In genomic region chr6:15264902-15265761, GRCh38 we compare ENCODE assay signal across 10 cellular contexts. TPM values are rescaled to one million over a fixed set of nuclear protein-coding genes. Genes with fewer than 3 reads are reported as not detected.
DNase-seq lines count a peak whose midpoint lies in the region; ATAC-seq and TF ChIP-seq lines count a peak whose summit lies in the region.
"Had no signal": no experiment of that assay in that cellular context is flagged by ENCODE, and none has a peak within 500 bp of the region (broad histone marks: within the 10 kb centered on the region; RNA-seq: fewer than 3 reads in every experiment).

No MANE protein-coding gene starts in this region.

- CTCF ChIA-PET in activated CD8-positive, alpha-beta T cell treated with anti-CD3 and anti-CD28 coated beads for 36 hours (lab: Charles Lee) = interaction anchor here (1.4 to 1.6 kb wide), 2 partner anchors 16 to 125 kb away, joined by 4 to 5 read pairs; no protein-coding TSS in a partner anchor

- no peaks in the 10 kb centered on the region for H3K9me3 ChIP-seq in right atrium auricular region
- H3K9me3 ChIP-seq: gastroesophageal sphincter had no signal

- no peaks in the 10 kb centered on the region for H3K27me3 ChIP-seq in right atrium auricular region
- H3K27me3 ChIP-seq: gastroesophageal sphincter had no signal

- peak overlapping the region; percentile 55 for H3K27ac Mint-ChIP-seq in activated CD8-positive, alpha-beta T cell treated with anti-CD3 and anti-CD28 coated beads for 36 hours

- peaks cover 84% of the 10 kb centered on the region for H3K4me1 Mint-ChIP-seq in activated CD8-positive, alpha-beta T cell treated with anti-CD3 and anti-CD28 coated beads for 36 hours (ENCODE audit: low read depth)

- H3K27ac ChIP-seq in right atrium auricular region = peak overlapping the region; percentile 40 to 55
- H3K27ac ChIP-seq: 22Rv1 had no signal

- DNase-seq in DMS 273 (lab: John Stamatoyannopoulos, UW; ENCODE audit: unreplicated experiment) = peak; percentile 51
- no peak for DNase-seq in DMS 273 treated with DMSO at 0.1 percent for 48 hours (lab: John Stamatoyannopoulos, UW)
- DNase-seq in activated CD8-positive, alpha-beta T cell treated with anti-CD3 and anti-CD28 coated beads for 36 hours = no peak
- DNase-seq in right atrium auricular region (ENCODE audit: low spot score) = no peak
- no peak for DNase-seq in sciatic nerve (ENCODE audit: low spot score)
- no peak for DNase-seq in stimulated activated CD4-positive, alpha-beta T cell treated with anti-CD3 and anti-CD28 coated beads, Interleukin-4, amount 100 ng/mL, for 4 hours

- H3K9me3 Mint-ChIP-seq in activated CD8-positive, alpha-beta T cell treated with anti-CD3 and anti-CD28 coated beads for 36 hours = no peaks in the 10 kb centered on the region

- no peak overlapping the region for H3K4me3 ChIP-seq in right atrium auricular region
- H3K4me3 ChIP-seq: gastroesophageal sphincter had no signal

- H3K36me3 Mint-ChIP-seq in activated CD8-positive, alpha-beta T cell treated with anti-CD3 and anti-CD28 coated beads for 36 hours (ENCODE audit: low read depth) = peaks cover 25% of the 10 kb centered on the region

- H3K27me3 Mint-ChIP-seq in activated CD8-positive, alpha-beta T cell treated with anti-CD3 and anti-CD28 coated beads for 36 hours = no peaks in the 10 kb centered on the region

- H3K4me3 Mint-ChIP-seq in activated CD8-positive, alpha-beta T cell treated with anti-CD3 and anti-CD28 coated beads for 36 hours = no peak overlapping the region

- POLR2A ChIA-PET in activated CD8-positive, alpha-beta T cell treated with anti-CD3 and anti-CD28 coated beads for 36 hours (lab: Charles Lee) = interaction anchor here (0.5 to 1.1 kb wide), 4 partner anchors 10 to 139 kb away, joined by 3 to 6 read pairs (median 4); no protein-coding TSS in a partner anchor

- H3K36me3 ChIP-seq in right atrium auricular region = no peaks in the 10 kb centered on the region
- H3K36me3 ChIP-seq: gastroesophageal sphincter had no signal

- no peak for TF ChIP-seq CTCF in activated CD8-positive, alpha-beta T cell treated with anti-CD3 and anti-CD28 coated beads for 36 hours (IDR thresholded peaks at IDR 0.05)
- TF ChIP-seq CTCF in right atrium auricular region (IDR thresholded peaks at IDR 0.05) = no peak

- peak; percentile 20 for ATAC-seq in activated CD8-positive, alpha-beta T cell treated with anti-CD3 and anti-CD28 coated beads for 36 hours
- ATAC-seq in sciatic nerve (peak; percentile 73), HG02571 (IDR thresholded peaks at IDR 0.05; ENCODE audit: unreplicated experiment) (no peak), HG02588 (IDR thresholded peaks at IDR 0.05; ENCODE audit: unreplicated experiment) (no peak)
- ATAC-seq: gastroesophageal sphincter had no signal

- peaks cover 0 to 72% of the 10 kb centered on the region in 2 donors for H3K4me1 ChIP-seq in right atrium auricular region

- intact Hi-C loops in activated CD8-positive, alpha-beta T cell treated with anti-CD3 and anti-CD28 coated beads for 36 hours (cut with micrococcal nuclease) = no loop called here
- intact Hi-C loops in sciatic nerve (cut with DNase I) = no loop called here

RNA-seq across cellular contexts. Expression of gene JARID2, which starts 19.3 kb away (rescaled TPM):
- 10 to 100 TPM; 25.4 to 25.5 TPM for total RNA-seq in activated CD8-positive, alpha-beta T cell treated with anti-CD3 and anti-CD28 coated beads for 36 hours
- total RNA-seq in right atrium auricular region = 1 to 10 TPM; 6.5 to 6.7 TPM
- total RNA-seq in sciatic nerve = 12.7 TPM

Comparison
In these comparisons a context has a peak if more than half of its experiments do, and no peak if none do; other contexts are left out.
1. ATAC-seq: peak in activated CD8-positive, alpha-beta T cell treated with anti-CD3 and anti-CD28 coated beads for 36 hours (single experiment) and sciatic nerve (single experiment); none in HG02571 (single experiment) and HG02588 (single experiment).